1 cellular context compared by ENCODE assay signal in the genomic region with DNA sequence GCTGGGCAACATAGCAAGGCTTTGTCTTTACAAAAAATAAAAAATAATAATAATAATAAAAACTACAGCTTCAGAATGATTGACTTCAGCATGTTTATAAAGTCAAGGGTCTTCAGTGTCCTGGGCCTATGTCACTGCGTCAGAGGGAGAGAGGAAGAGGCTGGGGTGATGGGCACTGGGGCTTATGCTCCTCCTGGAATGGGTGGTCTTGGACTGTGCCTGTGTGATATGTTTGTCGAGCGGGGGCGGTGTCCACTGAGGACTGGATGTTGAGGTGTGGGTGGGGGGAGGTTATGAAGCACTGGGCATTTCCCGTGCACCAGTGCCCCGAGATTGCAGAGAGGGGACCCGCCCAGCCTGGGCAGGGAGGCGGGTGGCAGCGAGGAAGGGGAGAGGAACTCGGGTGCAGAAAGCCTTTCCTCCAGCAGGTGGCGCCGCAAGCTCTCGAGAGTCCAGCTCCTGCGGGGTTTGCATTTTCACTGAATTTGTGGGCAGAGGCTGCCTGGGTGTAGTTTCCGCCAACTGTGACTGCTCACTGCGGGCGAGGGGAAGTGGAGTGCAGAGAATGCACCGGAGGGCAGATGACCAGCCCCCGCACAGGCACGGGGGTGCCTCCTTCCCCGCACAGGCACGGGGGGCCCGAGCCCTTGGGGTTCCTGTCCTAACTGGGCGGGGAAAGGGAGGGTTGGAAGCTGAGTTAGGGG.
TF ChIP-seq lines count a peak whose summit lies in the region.

No MANE protein-coding gene starts in this region.

TF ChIP-seq in HepG2, 621 proteins besides CTCF, POLR2A, EP300 and RAD21 (continued from another document and continues in another):
- TF ChIP-seq, protein P1, sequence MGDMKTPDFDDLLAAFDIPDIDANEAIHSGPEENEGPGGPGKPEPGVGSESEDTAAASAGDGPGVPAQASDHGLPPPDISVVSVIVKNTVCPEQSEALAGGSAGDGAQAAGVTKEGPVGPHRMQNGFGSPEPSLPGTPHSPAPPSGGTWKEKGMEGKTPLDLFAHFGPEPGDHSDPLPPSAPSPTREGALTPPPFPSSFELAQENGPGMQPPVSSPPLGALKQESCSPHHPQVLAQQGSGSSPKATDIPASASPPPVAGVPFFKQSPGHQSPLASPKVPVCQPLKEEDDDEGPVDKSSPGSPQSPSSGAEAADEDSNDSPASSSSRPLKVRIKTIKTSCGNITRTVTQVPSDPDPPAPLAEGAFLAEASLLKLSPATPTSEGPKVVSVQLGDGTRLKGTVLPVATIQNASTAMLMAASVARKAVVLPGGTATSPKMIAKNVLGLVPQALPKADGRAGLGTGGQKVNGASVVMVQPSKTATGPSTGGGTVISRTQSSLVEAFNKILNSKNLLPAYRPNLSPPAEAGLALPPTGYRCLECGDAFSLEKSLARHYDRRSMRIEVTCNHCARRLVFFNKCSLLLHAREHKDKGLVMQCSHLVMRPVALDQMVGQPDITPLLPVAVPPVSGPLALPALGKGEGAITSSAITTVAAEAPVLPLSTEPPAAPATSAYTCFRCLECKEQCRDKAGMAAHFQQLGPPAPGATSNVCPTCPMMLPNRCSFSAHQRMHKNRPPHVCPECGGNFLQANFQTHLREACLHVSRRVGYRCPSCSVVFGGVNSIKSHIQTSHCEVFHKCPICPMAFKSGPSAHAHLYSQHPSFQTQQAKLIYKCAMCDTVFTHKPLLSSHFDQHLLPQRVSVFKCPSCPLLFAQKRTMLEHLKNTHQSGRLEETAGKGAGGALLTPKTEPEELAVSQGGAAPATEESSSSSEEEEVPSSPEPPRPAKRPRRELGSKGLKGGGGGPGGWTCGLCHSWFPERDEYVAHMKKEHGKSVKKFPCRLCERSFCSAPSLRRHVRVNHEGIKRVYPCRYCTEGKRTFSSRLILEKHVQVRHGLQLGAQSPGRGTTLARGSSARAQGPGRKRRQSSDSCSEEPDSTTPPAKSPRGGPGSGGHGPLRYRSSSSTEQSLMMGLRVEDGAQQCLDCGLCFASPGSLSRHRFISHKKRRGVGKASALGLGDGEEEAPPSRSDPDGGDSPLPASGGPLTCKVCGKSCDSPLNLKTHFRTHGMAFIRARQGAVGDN (CRISPR knock-in tag; IDR thresholded peaks at IDR 0.05), result peak; percentile 82
- TF ChIP-seq TCF7 (IDR thresholded peaks at IDR 0.05; ENCODE audit: low read depth), result no peak
- peak; percentile 49; the same call in 1 of the 2 replicates for TF ChIP-seq NCOA2 (CRISPR knock-in tag; IDR thresholded peaks at IDR 0.05)
- TF ChIP-seq, protein P2, sequence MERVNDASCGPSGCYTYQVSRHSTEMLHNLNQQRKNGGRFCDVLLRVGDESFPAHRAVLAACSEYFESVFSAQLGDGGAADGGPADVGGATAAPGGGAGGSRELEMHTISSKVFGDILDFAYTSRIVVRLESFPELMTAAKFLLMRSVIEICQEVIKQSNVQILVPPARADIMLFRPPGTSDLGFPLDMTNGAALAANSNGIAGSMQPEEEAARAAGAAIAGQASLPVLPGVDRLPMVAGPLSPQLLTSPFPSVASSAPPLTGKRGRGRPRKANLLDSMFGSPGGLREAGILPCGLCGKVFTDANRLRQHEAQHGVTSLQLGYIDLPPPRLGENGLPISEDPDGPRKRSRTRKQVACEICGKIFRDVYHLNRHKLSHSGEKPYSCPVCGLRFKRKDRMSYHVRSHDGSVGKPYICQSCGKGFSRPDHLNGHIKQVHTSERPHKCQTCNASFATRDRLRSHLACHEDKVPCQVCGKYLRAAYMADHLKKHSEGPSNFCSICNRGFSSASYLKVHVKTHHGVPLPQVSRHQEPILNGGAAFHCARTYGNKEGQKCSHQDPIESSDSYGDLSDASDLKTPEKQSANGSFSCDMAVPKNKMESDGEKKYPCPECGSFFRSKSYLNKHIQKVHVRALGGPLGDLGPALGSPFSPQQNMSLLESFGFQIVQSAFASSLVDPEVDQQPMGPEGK (CRISPR knock-in tag; IDR thresholded peaks at IDR 0.05), result peak; percentile 80
- TF ChIP-seq, protein P3, sequence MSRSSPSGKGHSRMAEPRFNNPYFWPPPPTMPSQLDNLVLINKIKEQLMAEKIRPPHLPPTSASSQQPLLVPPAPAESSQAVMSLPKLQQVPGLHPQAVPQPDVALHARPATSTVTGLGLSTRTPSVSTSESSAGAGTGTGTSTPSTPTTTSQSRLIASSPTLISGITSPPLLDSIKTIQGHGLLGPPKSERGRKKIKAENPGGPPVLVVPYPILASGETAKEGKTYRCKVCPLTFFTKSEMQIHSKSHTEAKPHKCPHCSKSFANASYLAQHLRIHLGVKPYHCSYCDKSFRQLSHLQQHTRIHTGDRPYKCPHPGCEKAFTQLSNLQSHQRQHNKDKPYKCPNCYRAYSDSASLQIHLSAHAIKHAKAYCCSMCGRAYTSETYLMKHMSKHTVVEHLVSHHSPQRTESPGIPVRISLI (CRISPR knock-in tag; IDR thresholded peaks at IDR 0.05; ENCODE audit: borderline replicate concordance), result no peak
- TF ChIP-seq GZF1 (CRISPR knock-in tag; IDR thresholded peaks at IDR 0.05), result no peak
- TF ChIP-seq IKZF1 (IDR thresholded peaks at IDR 0.05), result no peak
- TF ChIP-seq ZBTB42 (CRISPR knock-in tag; IDR thresholded peaks at IDR 0.05), result no peak
- no peak for TF ChIP-seq NKX3-1 (CRISPR knock-in tag; IDR thresholded peaks at IDR 0.05)
- TF ChIP-seq ZNF841 (CRISPR knock-in tag; IDR thresholded peaks at IDR 0.05; ENCODE audit: borderline replicate concordance), result no peak
- TF ChIP-seq CHCHD3 (CRISPR knock-in tag; IDR thresholded peaks at IDR 0.05), result 0 out of 2 replicates have a peak, but pooled peaks have one; percentile 26
- peak; percentile 86; the same call in 1 of the 2 replicates for TF ChIP-seq KDM2A (CRISPR knock-in tag; IDR thresholded peaks at IDR 0.05; ENCODE audit: borderline replicate concordance, low read depth)
- TF ChIP-seq, protein P4, sequence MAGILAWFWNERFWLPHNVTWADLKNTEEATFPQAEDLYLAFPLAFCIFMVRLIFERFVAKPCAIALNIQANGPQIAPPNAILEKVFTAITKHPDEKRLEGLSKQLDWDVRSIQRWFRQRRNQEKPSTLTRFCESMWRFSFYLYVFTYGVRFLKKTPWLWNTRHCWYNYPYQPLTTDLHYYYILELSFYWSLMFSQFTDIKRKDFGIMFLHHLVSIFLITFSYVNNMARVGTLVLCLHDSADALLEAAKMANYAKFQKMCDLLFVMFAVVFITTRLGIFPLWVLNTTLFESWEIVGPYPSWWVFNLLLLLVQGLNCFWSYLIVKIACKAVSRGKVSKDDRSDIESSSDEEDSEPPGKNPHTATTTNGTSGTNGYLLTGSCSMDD (CRISPR knock-in tag; IDR thresholded peaks at IDR 0.05), result no peak
- no peak for TF ChIP-seq ZNF326 (CRISPR knock-in tag; IDR thresholded peaks at IDR 0.05; ENCODE audit: borderline replicate concordance)
- TF ChIP-seq, protein P5, sequence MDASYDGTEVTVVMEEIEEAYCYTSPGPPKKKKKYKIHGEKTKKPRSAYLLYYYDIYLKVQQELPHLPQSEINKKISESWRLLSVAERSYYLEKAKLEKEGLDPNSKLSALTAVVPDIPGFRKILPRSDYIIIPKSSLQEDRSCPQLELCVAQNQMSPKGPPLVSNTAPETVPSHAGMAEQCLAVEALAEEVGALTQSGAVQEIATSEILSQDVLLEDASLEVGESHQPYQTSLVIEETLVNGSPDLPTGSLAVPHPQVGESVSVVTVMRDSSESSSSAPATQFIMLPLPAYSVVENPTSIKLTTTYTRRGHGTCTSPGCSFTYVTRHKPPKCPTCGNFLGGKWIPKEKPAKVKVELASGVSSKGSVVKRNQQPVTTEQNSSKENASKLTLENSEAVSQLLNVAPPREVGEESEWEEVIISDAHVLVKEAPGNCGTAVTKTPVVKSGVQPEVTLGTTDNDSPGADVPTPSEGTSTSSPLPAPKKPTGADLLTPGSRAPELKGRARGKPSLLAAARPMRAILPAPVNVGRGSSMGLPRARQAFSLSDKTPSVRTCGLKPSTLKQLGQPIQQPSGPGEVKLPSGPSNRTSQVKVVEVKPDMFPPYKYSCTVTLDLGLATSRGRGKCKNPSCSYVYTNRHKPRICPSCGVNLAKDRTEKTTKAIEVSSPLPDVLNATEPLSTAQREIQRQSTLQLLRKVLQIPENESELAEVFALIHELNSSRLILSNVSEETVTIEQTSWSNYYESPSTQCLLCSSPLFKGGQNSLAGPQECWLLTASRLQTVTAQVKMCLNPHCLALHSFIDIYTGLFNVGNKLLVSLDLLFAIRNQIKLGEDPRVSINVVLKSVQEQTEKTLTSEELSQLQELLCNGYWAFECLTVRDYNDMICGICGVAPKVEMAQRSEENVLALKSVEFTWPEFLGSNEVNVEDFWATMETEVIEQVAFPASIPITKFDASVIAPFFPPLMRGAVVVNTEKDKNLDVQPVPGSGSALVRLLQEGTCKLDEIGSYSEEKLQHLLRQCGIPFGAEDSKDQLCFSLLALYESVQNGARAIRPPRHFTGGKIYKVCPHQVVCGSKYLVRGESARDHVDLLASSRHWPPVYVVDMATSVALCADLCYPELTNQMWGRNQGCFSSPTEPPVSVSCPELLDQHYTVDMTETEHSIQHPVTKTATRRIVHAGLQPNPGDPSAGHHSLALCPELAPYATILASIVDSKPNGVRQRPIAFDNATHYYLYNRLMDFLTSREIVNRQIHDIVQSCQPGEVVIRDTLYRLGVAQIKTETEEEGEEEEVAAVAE (CRISPR knock-in tag; IDR thresholded peaks at IDR 0.05; ENCODE audit: borderline replicate concordance), result 0 out of 2 replicates have a peak, but pooled peaks have one; percentile 37
- no peak; the same call in 1 of the 2 replicates for TF ChIP-seq ZNF430 (CRISPR knock-in tag; IDR thresholded peaks at IDR 0.05)
- TF ChIP-seq, protein P6, sequence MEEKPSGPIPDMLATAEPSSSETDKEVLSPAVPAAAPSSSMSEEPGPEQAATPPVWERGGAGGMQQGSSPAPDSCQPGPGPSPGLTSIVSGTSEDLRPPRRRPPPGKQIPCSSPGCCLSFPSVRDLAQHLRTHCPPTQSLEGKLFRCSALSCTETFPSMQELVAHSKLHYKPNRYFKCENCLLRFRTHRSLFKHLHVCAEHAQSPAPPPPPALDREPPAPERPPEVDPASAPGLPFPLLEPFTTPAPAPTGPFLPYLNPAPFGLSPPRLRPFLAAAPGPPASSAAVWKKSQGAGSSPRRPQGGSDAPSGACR (CRISPR knock-in tag; IDR thresholded peaks at IDR 0.05), result no peak
- 0 out of 2 replicates have a peak, but pooled peaks have one; percentile 10 for TF ChIP-seq BCL6 (CRISPR knock-in tag; IDR thresholded peaks at IDR 0.05)
- peak; percentile 47 for TF ChIP-seq PHF5A (CRISPR knock-in tag; IDR thresholded peaks at IDR 0.05; ENCODE audit: low read depth, unreplicated experiment)
- TF ChIP-seq ZNF605 (CRISPR knock-in tag; IDR thresholded peaks at IDR 0.05), result no peak; the same call in 1 of the 2 replicates
- TF ChIP-seq BRCA1 (CRISPR knock-in tag; IDR thresholded peaks at IDR 0.05), result no peak
- TF ChIP-seq HNRNPLL (IDR thresholded peaks at IDR 0.05; ENCODE audit: low read depth, low read length, poor library complexity, severe bottlenecking), result peak; percentile 67
- TF ChIP-seq, protein P7, sequence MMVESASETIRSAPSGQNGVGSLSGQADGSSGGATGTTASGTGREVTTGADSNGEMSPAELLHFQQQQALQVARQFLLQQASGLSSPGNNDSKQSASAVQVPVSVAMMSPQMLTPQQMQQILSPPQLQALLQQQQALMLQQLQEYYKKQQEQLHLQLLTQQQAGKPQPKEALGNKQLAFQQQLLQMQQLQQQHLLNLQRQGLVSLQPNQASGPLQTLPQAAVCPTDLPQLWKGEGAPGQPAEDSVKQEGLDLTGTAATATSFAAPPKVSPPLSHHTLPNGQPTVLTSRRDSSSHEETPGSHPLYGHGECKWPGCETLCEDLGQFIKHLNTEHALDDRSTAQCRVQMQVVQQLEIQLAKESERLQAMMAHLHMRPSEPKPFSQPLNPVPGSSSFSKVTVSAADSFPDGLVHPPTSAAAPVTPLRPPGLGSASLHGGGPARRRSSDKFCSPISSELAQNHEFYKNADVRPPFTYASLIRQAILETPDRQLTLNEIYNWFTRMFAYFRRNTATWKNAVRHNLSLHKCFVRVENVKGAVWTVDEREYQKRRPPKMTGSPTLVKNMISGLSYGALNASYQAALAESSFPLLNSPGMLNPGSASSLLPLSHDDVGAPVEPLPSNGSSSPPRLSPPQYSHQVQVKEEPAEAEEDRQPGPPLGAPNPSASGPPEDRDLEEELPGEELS (CRISPR knock-in tag; IDR thresholded peaks at IDR 0.05), result 0 out of 2 replicates have a peak, but pooled peaks have one; percentile 14
- TF ChIP-seq, protein P8, sequence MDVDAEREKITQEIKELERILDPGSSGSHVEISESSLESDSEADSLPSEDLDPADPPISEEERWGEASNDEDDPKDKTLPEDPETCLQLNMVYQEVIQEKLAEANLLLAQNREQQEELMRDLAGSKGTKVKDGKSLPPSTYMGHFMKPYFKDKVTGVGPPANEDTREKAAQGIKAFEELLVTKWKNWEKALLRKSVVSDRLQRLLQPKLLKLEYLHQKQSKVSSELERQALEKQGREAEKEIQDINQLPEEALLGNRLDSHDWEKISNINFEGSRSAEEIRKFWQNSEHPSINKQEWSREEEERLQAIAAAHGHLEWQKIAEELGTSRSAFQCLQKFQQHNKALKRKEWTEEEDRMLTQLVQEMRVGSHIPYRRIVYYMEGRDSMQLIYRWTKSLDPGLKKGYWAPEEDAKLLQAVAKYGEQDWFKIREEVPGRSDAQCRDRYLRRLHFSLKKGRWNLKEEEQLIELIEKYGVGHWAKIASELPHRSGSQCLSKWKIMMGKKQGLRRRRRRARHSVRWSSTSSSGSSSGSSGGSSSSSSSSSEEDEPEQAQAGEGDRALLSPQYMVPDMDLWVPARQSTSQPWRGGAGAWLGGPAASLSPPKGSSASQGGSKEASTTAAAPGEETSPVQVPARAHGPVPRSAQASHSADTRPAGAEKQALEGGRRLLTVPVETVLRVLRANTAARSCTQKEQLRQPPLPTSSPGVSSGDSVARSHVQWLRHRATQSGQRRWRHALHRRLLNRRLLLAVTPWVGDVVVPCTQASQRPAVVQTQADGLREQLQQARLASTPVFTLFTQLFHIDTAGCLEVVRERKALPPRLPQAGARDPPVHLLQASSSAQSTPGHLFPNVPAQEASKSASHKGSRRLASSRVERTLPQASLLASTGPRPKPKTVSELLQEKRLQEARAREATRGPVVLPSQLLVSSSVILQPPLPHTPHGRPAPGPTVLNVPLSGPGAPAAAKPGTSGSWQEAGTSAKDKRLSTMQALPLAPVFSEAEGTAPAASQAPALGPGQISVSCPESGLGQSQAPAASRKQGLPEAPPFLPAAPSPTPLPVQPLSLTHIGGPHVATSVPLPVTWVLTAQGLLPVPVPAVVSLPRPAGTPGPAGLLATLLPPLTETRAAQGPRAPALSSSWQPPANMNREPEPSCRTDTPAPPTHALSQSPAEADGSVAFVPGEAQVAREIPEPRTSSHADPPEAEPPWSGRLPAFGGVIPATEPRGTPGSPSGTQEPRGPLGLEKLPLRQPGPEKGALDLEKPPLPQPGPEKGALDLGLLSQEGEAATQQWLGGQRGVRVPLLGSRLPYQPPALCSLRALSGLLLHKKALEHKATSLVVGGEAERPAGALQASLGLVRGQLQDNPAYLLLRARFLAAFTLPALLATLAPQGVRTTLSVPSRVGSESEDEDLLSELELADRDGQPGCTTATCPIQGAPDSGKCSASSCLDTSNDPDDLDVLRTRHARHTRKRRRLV (CRISPR knock-in tag; IDR thresholded peaks at IDR 0.05), result no peak
- no peak for TF ChIP-seq ZSCAN30 (CRISPR knock-in tag; IDR thresholded peaks at IDR 0.05)
- TF ChIP-seq SIX4 (CRISPR knock-in tag; IDR thresholded peaks at IDR 0.05), result no peak
- TF ChIP-seq, protein P9, sequence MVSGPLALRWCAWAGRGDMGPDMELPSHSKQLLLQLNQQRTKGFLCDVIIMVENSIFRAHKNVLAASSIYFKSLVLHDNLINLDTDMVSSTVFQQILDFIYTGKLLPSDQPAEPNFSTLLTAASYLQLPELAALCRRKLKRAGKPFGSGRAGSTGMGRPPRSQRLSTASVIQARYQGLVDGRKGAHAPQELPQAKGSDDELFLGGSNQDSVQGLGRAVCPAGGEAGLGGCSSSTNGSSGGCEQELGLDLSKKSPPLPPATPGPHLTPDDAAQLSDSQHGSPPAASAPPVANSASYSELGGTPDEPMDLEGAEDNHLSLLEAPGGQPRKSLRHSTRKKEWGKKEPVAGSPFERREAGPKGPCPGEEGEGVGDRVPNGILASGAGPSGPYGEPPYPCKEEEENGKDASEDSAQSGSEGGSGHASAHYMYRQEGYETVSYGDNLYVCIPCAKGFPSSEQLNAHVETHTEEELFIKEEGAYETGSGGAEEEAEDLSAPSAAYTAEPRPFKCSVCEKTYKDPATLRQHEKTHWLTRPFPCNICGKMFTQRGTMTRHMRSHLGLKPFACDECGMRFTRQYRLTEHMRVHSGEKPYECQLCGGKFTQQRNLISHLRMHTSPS (CRISPR knock-in tag; IDR thresholded peaks at IDR 0.05; ENCODE audit: low read depth), result peak; percentile 89
